ENCODE assay signal across 5 cellular contexts in the genomic region with DNA sequence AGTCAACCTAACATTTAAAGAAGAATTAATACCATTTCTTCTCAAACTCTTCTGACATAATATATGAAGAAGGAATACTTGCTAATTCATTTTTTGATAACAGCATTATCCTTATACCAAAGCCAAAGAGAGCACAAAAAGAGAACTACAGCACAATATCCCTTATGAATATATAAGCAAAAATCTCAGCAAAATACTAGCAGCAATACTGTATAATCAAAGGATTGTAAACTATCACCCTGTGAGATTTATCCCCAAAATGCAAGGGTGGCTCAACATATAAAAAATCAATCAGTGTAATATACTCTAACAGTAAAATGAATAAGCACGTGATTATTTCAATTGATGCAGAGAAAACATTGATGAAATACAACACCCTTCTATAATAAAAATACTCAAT.
DNase-seq lines count a peak whose midpoint lies in the region; ATAC-seq, FAIRE-seq and TF ChIP-seq lines count a peak whose summit lies in the region.
"Not testable (repeated sequence)": the region's sequence is repeated elsewhere in the genome, so short reads cannot be mapped to it uniquely, and the experiment has no call there.

No MANE protein-coding gene starts in this region.

- not testable (repeated sequence) for FAIRE-seq in GM12878 (lab: Jason Lieb, UNC)

- H3K9ac ChIP-seq in KMS-11; GM12878 (ENCODE audit: control insufficient read depth, insufficient read depth, low read length): not testable (repeated sequence)

- not testable (repeated sequence) for TF ChIP-seq CTCF in DOHH2 (IDR thresholded peaks at IDR 0.05; ENCODE audit: low read depth, low read length, poor library complexity, severe bottlenecking); KMS-11 (conservative IDR thresholded peaks at IDR 0.05; ENCODE audit: low read depth, low read length); NB4 (IDR thresholded peaks at IDR 0.05; ENCODE audit: low read depth, low read length); GM12878 (IDR thresholded peaks at IDR 0.05 in 2 of 3, conservative IDR thresholded peaks at IDR 0.05 in 1 of 3; ENCODE audit: control insufficient read depth in 2 of 3, extremely low read depth in 1 of 3, insufficient read depth in 1 of 3, low read depth in 3 of 3, low read length in 3 of 3)

- H3K79me2 ChIP-seq in DOHH2 (ENCODE audit: control insufficient read depth, low read length), result peaks cover 13% of the 10 kb centered on the region
- H3K79me2 ChIP-seq in KMS-11 (ENCODE audit: insufficient read depth, low read depth); GM12878 (ENCODE audit: control insufficient read depth, insufficient read depth, low read length): not testable (repeated sequence)

- not testable (repeated sequence) for TF ChIP-seq POLR2A in NB4 (IDR thresholded peaks at IDR 0.05; ENCODE audit: extremely low read depth, insufficient read length); GM12878 (IDR thresholded peaks at IDR 0.05; ENCODE audit: low read depth, low read length)

- H3K4me3 ChIP-seq in DOHH2 (ENCODE audit: low read length) (peak overlapping the region; percentile 53), NB4 (ENCODE audit: low read depth, low read length) (peak overlapping the region; percentile 38), SJCRH30 (peak overlapping the region; percentile 44), GM12878 (peak overlapping the region; percentile 42; the same call in 1 of the 2 replicates)
- H3K4me3 ChIP-seq in KMS-11 (IDR thresholded peaks at IDR 0.05; ENCODE audit: insufficient read depth, low read depth, low read length), result not testable (repeated sequence)

- RAD21 ChIA-PET in GM12878 (lab: Charles Lee; ENCODE audit: unreplicated experiment), result not testable (repeated sequence)

- not testable (repeated sequence) for ATAC-seq in GM12878

- not testable (repeated sequence) for H3K27me3 ChIP-seq in DOHH2 (ENCODE audit: control insufficient read depth, low read length); KMS-11 (ENCODE audit: insufficient read depth, low read depth); SJCRH30; GM12878 (replicated peaks in 1 of 2; ENCODE audit: control insufficient read depth in 2 of 2, insufficient read depth in 2 of 2, low read length in 1 of 2)

- in situ Hi-C loops in GM12878 (cut with MboI), result not testable (repeated sequence)

- not testable (repeated sequence) for H3F3A ChIP-seq in DOHH2 (ENCODE audit: control insufficient read depth, insufficient read depth)

- not testable (repeated sequence) for TF ChIP-seq RAD21 in GM12878 (IDR thresholded peaks at IDR 0.05; ENCODE audit: insufficient read depth, low read depth, low read length)

- not testable (repeated sequence) for TF ChIP-seq EP300 in GM12878 (IDR thresholded peaks at IDR 0.05; ENCODE audit: borderline replicate concordance in 1 of 2, control insufficient read depth in 1 of 2, low read depth in 2 of 2, low read length in 2 of 2)

- H3K4me1 ChIP-seq in DOHH2 (ENCODE audit: control insufficient read depth, low read length); KMS-11 (ENCODE audit: low read depth, poor library complexity, severe bottlenecking); SJCRH30; GM12878 (ENCODE audit: control insufficient read depth, insufficient read depth, low read length): not testable (repeated sequence)

- not testable (repeated sequence) for H4K20me1 ChIP-seq in DOHH2 (ENCODE audit: control insufficient read depth, insufficient read depth, low read depth, low read length); KMS-11 (ENCODE audit: insufficient read depth); GM12878 (ENCODE audit: control insufficient read depth, insufficient read depth)

- not testable (repeated sequence) for H3K9me2 ChIP-seq in DOHH2 (replicated peaks; ENCODE audit: control insufficient read depth, low read length)

- peak overlapping the region; percentile 57 for H3K4me2 ChIP-seq in DOHH2 (ENCODE audit: low read length)
- H3K4me2 ChIP-seq in KMS-11, result peak overlapping the region; percentile 45
- 0 out of 2 replicates have a peak overlapping the region, but pooled peaks have one; percentile 17 for H3K4me2 ChIP-seq in GM12878 (ENCODE audit: control insufficient read depth, insufficient read depth)

- BruUV-seq in GM12878 (replicated peaks; lab: Mats Ljungman, UMichigan), result not testable (repeated sequence)

- CTCF ChIA-PET in GM12878 (lab: Yijun Ruan, JAX), result not testable (repeated sequence)

- not testable (repeated sequence) for DNase-seq in NB4 (ENCODE audit: low read depth); SJCRH30; GM12878 (ENCODE audit: low read depth, low spot score)

- H3K9me3 ChIP-seq in DOHH2 (ENCODE audit: control insufficient read depth, insufficient read depth, low read length); SJCRH30 (replicated peaks); GM12878 (replicated peaks; ENCODE audit: control insufficient read depth, insufficient read depth, low read length): not testable (repeated sequence)

- not testable (repeated sequence) for H3K36me3 ChIP-seq in DOHH2 (ENCODE audit: control insufficient read depth, low read length); KMS-11 (ENCODE audit: insufficient read depth); SJCRH30; GM12878 (ENCODE audit: control insufficient read depth in 2 of 2, insufficient read depth in 2 of 2, low read length in 1 of 2)

- POLR2A ChIA-PET in GM12878 (lab: Charles Lee), result not testable (repeated sequence)

- not testable (repeated sequence) for H3K27ac ChIP-seq in DOHH2 (ENCODE audit: low read depth, low read length); KMS-11; SJCRH30; GM12878 (ENCODE audit: control insufficient read depth, insufficient read depth)

- intact Hi-C loops in GM12878 (cut with micrococcal nuclease; ENCODE audit: unreplicated experiment), result not testable (repeated sequence)

- WGBS in GM12878 (ENCODE audit: insufficient coverage, insufficient replicate concordance, low lambda C conversion rate, missing lambda C conversion rate), result 57% methylated on average over 1 of the region's 1 CpG

- not testable (repeated sequence) for H2AFZ ChIP-seq in KMS-11 (ENCODE audit: low read depth); GM12878 (ENCODE audit: control insufficient read depth, low read depth, low read length)

- SMC1A ChIA-PET in GM12878 (lab: Charles Lee; ENCODE audit: uncharacterized antibody, unreplicated experiment), result not testable (repeated sequence)
